8 cellular contexts compared by ENCODE assay signal in the genomic region with DNA sequence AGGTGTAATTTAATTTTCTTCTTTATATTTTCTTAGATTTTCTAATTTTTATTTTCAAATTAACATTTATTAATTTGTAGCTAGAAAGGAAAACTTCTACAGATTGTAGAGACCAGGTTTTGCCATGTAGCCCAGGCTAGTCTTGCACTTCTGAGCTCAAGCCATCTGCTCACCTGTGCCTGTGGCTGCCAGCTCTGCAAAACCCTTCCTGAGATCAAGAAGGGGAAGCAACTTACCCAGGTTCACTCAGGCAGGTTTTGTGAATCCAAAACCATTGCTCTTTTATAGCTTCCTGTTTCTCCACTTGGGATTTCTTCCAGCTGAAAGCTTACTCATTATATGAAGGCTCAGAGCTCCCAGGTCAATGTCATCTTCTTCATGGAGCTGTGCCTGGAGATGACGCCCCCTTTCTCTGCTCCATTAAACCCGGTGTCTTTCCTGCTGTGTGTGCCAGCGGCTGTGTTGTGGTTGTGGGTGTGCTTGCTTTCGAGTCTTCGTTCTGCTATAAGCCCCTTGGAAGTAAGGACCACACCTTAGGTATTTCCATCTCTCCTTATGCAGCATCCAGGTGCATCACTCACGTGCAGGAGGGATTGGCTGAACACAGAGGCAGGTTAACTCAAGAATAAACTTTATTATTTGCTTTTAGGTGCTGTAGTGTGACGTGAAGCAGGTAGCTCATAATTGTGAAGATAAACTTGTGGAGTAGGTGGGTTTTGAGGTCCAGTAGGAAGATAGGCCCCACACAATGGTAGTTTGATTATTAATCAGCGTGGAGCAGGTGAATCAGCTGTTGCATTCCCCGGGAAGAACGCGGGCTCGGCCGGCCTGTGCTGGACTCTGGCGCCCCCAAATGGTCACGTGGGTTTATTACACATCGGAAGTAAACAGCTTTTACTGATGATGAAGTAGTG. TPM values are rescaled to one million over a fixed set of nuclear protein-coding genes. Genes with fewer than 3 reads are reported as not detected.
DNase-seq lines count a peak whose midpoint lies in the region; ATAC-seq, FAIRE-seq and TF ChIP-seq lines count a peak whose summit lies in the region.

No MANE protein-coding gene starts in this region.

- TF ChIP-seq RAD21 in HepG2 (CRISPR knock-in tag; IDR thresholded peaks at IDR 0.05), result peak; percentile 89

- peak; percentile 85 for FAIRE-seq in HepG2 (lab: Jason Lieb, UNC)

- intact Hi-C loops in HepG2 (cut with micrococcal nuclease; ENCODE audit: unreplicated experiment), result loop anchor here (1.0 to 2.0 kb wide), 3 partner anchors 27 to 211 kb away; no protein-coding TSS in a partner anchor

- H3K36me3 Mint-ChIP-seq in chondrocyte (ENCODE audit: low read depth), result no peaks in the 10 kb centered on the region

- DNase-seq in AG09309 (ENCODE audit: low read depth) (peak; percentile 23), HCEC 1CT (peak; percentile 71), NCI-H526 (lab: John Stamatoyannopoulos, UW) (peak; percentile 61 to 84), chondrocyte (ENCODE audit: low spot score) (no peak), HepG2 (ENCODE audit: low spot score) (peak; percentile 46)
- peak; percentile 86 for DNase-seq in activated CD4-positive, alpha-beta T cell treated with anti-CD3 and anti-CD28 coated beads for 48 hours
- peak; percentile 71 to 76 for DNase-seq in stimulated activated CD4-positive, alpha-beta T cell treated with anti-CD3 and anti-CD28 coated beads, Interleukin-4, amount 100 ng/mL, for 48 hours (ENCODE audit: low read depth in 2 of 2)

- no peak overlapping the region for H2AFZ ChIP-seq in HepG2 (ENCODE audit: low read length)

- 7% methylated on average over 16 of the region's 16 CpGs for WGBS in HepG2 (ENCODE audit: low lambda C conversion rate)

- POLR2A ChIA-PET in HepG2 (lab: Yijun Ruan, JAX), result interaction anchor here (0.7 to 2.1 kb wide), 10 partner anchors 18 to 289 kb away, joined by 3 to 18 read pairs (median 6); a partner anchor contains a TSS

- H3K4me1 Mint-ChIP-seq in chondrocyte (ENCODE audit: low read depth), result peaks cover 8% of the 10 kb centered on the region

- ATAC-seq in HepG2 (peak; percentile 71), GM18502 (IDR thresholded peaks at IDR 0.05; ENCODE audit: poor library complexity, unreplicated experiment) (no peak)

- TF ChIP-seq CTCF in AG09309 (IDR thresholded peaks at IDR 0.05; ENCODE audit: control insufficient read depth, insufficient read depth, low read depth, low read length, missing control alignments) (peak; percentile 87), chondrocyte (IDR thresholded peaks at IDR 0.05) (peak; percentile 96), HepG2 (CRISPR knock-in tag; IDR thresholded peaks at IDR 0.05) (peak; percentile 92)

- in situ Hi-C loops in HepG2 (cut with HindIII; ENCODE audit: extremely low pct_ligation_motif_present, low pct_unique_long_range_greater_than_20kb), result loop anchor here (10.0 kb wide), 1 partner anchor 287 kb away; a partner anchor contains a TSS

- H3K4me3 ChIP-seq in AG09309 (ENCODE audit: control insufficient read depth, low read depth, low read length), result no peak overlapping the region
- no peak overlapping the region; a peak in 1 of 6 replicates for H3K4me3 ChIP-seq in HepG2 (replicated peaks in 1 of 3; ENCODE audit: insufficient read depth in 1 of 3, low read depth in 2 of 3, low read length in 3 of 3)

- BruUV-seq in HepG2 (replicated peaks; lab: Mats Ljungman, UMichigan), result no TSS peak

- no peaks in the 10 kb centered on the region for H4K20me1 ChIP-seq in HepG2 (ENCODE audit: insufficient read depth, low read length)

- CTCF ChIA-PET in HepG2 (lab: Yijun Ruan, JAX; ENCODE audit: low intra/inter-chr PET ratio, low total read pairs), result interaction anchor here (0.9 to 3.9 kb wide), 4 partner anchors 135 to 284 kb away, joined by 3 to 43 read pairs (median 4); no protein-coding TSS in a partner anchor

- no peaks in the 10 kb centered on the region for H3K36me3 ChIP-seq in HepG2 (replicated peaks in 1 of 2; ENCODE audit: control insufficient read depth in 1 of 2, insufficient read depth in 2 of 2, low read length in 2 of 2)

- H3K27me3 ChIP-seq in HepG2 (ENCODE audit: control insufficient read depth in 1 of 2, insufficient read depth in 2 of 2, low read length in 2 of 2), result no peaks in the 10 kb centered on the region

- no peaks in the 10 kb centered on the region for H3K79me2 ChIP-seq in HepG2 (ENCODE audit: insufficient read depth, low read length)

- H3K27ac Mint-ChIP-seq in chondrocyte (ENCODE audit: unreplicated experiment), result no peak overlapping the region

- no peaks in the 10 kb centered on the region for H3K9me3 Mint-ChIP-seq in chondrocyte (ENCODE audit: low read depth)

- no peak overlapping the region for H3K9ac ChIP-seq in HepG2 (ENCODE audit: insufficient read depth, low read depth, low read length)

- H3K4me1 ChIP-seq in HepG2 (ENCODE audit: insufficient read depth, low read length), result peaks cover 6% of the 10 kb centered on the region; the same call in 1 of the 2 replicates

- no peaks in the 10 kb centered on the region for H3K9me3 ChIP-seq in HepG2 (ENCODE audit: low read length)

- TF ChIP-seq EP300 in HepG2 (IDR thresholded peaks at IDR 0.05; ENCODE audit: low read depth in 2 of 2, low read length in 2 of 2) (no peak), HepG2 (CRISPR knock-in tag; IDR thresholded peaks at IDR 0.05; ENCODE audit: borderline replicate concordance) (no peak)

- no peak overlapping the region for H3K4me3 Mint-ChIP-seq in chondrocyte (ENCODE audit: unreplicated experiment)

- H3K27me3 Mint-ChIP-seq in chondrocyte (ENCODE audit: low read depth), result no peaks in the 10 kb centered on the region

- H3K27ac ChIP-seq in HepG2 (ENCODE audit: extremely low read length, insufficient read depth, low read length), result no peak overlapping the region

- H3K4me2 ChIP-seq in HepG2 (ENCODE audit: low read depth, low read length), result peak overlapping the region; percentile 43

- no peak for TF ChIP-seq POLR2A in HepG2 (IDR thresholded peaks at IDR 0.05; ENCODE audit: insufficient read depth in 1 of 2, low read depth in 2 of 2, low read length in 2 of 2)

TF ChIP-seq in HepG2, 621 proteins besides CTCF, POLR2A, EP300 and RAD21 (continues in another document):
- TF ChIP-seq ZNF335 (CRISPR knock-in tag; IDR thresholded peaks at IDR 0.05), result no peak
- TF ChIP-seq ZNF441 (CRISPR knock-in tag; IDR thresholded peaks at IDR 0.05; ENCODE audit: borderline replicate concordance), result no peak
- TF ChIP-seq ZNF776 (CRISPR knock-in tag; IDR thresholded peaks at IDR 0.05), result no peak
- 0 out of 2 replicates have a peak, but pooled peaks have one; percentile 36 for TF ChIP-seq ELF3 (CRISPR knock-in tag; IDR thresholded peaks at IDR 0.05)
- TF ChIP-seq ZBTB38 (CRISPR knock-in tag; IDR thresholded peaks at IDR 0.05), result no peak
- TF ChIP-seq, protein P1, sequence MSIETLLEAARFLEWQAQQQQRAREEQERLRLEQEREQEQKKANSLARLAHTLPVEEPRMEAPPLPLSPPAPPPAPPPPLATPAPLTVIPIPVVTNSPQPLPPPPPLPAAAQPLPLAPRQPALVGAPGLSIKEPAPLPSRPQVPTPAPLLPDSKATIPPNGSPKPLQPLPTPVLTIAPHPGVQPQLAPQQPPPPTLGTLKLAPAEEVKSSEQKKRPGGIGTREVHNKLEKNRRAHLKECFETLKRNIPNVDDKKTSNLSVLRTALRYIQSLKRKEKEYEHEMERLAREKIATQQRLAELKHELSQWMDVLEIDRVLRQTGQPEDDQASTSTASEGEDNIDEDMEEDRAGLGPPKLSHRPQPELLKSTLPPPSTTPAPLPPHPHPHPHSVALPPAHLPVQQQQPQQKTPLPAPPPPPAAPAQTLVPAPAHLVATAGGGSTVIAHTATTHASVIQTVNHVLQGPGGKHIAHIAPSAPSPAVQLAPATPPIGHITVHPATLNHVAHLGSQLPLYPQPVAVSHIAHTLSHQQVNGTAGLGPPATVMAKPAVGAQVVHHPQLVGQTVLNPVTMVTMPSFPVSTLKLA (IDR thresholded peaks at IDR 0.05), result no peak
- TF ChIP-seq SOX6 (IDR thresholded peaks at IDR 0.05), result no peak
- peak; percentile 42; the same call in 1 of the 2 replicates for TF ChIP-seq SOX6 (CRISPR knock-in tag; IDR thresholded peaks at IDR 0.05)
- no peak for TF ChIP-seq TSC22D2 (CRISPR knock-in tag; IDR thresholded peaks at IDR 0.05; ENCODE audit: borderline replicate concordance)
- TF ChIP-seq, protein P2, sequence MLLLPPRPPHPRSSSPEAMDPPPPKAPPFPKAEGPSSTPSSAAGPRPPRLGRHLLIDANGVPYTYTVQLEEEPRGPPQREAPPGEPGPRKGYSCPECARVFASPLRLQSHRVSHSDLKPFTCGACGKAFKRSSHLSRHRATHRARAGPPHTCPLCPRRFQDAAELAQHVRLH (CRISPR knock-in tag; IDR thresholded peaks at IDR 0.05; ENCODE audit: borderline replicate concordance, low read depth), result 0 out of 2 replicates have a peak, but pooled peaks have one; percentile 27

RNA-seq across cellular contexts. Expression of a gene that starts 42.2 kb away (rescaled TPM):
- 21.6 to 24.6 TPM (median 22.4 TPM) in 3 replicates for total RNA-seq in chondrocyte
- total RNA-seq in HepG2 (2016; rRNA removed; fragmentation: Illumina TruSeq; extraction: Trizol), result 37.3 and 38.1 TPM in 2 replicates
- 3.3 and 3.7 TPM in 2 replicates for total RNA-seq in HepG2 (2016; cell fraction: cytosol; rRNA removed; fragmentation: Illumina TruSeq; extraction: Trizol; ENCODE audit: low read depth)
- 27.3 and 37.0 TPM in 2 replicates for total RNA-seq in HepG2 (2016; cell fraction: insoluble cytoplasmic fraction; rRNA removed; fragmentation: Illumina TruSeq; extraction: Trizol)
- 14.0 and 15.7 TPM in 2 replicates for total RNA-seq in HepG2 (2016; cell fraction: membrane; rRNA removed; fragmentation: Illumina TruSeq; extraction: Trizol)
- 36.6 and 40.2 TPM in 2 replicates for total RNA-seq in HepG2 (2016; cell fraction: nucleus; rRNA removed; fragmentation: Illumina TruSeq; extraction: Trizol)
- polyA plus RNA-seq in HepG2 (2011; rRNA removed), result 10.4 and 14.1 TPM in 2 replicates
- polyA plus RNA-seq in HepG2 (2011; cell fraction: cytosol; rRNA removed), result 5.0 and 8.4 TPM in 2 replicates
- 42.9 and 73.5 TPM in 2 replicates for polyA plus RNA-seq in HepG2 (2011; cell fraction: nucleus; rRNA removed)
- 8.6 and 15.4 TPM in 2 replicates for polyA plus RNA-seq in HepG2 (2012)
- 1.1 and 1.2 TPM in 2 replicates for polyA plus RNA-seq in HepG2 (2016; cell fraction: cytosol; fragmentation: Illumina TruSeq; extraction: Trizol; ENCODE audit: low read depth)
- polyA plus RNA-seq in HepG2 (2016; cell fraction: insoluble cytoplasmic fraction; fragmentation: Illumina TruSeq; extraction: Trizol; ENCODE audit: low read depth), result 17.0 and 26.2 TPM in 2 replicates
- polyA plus RNA-seq in HepG2 (2016; cell fraction: membrane; fragmentation: Illumina TruSeq; extraction: Trizol; ENCODE audit: low read depth), result 2.3 and 4.0 TPM in 2 replicates
- polyA plus RNA-seq in HepG2 (2016; cell fraction: nucleus; fragmentation: Illumina TruSeq; extraction: Trizol; ENCODE audit: insufficient read depth, low read depth), result 69.9 and 91.3 TPM in 2 replicates
- polyA minus RNA-seq in HepG2 (2011; rRNA and poly(A)+ RNA removed; ENCODE audit: low replicate concordance), result 25.1 and 110 TPM in 2 replicates
- polyA minus RNA-seq in HepG2 (2011; cell fraction: cytosol; rRNA and poly(A)+ RNA removed), result 18.4 and 29.2 TPM in 2 replicates
- polyA minus RNA-seq in HepG2 (2011; cell fraction: nucleus; rRNA and poly(A)+ RNA removed), result 10.9 and 15.5 TPM in 2 replicates
